In genomic region chr9:72145733-72146132, GRCh38 we compare ENCODE assay signal across 24 cellular contexts. TPM values are rescaled to one million over a fixed set of nuclear protein-coding genes. Genes with fewer than 3 reads are reported as not detected.
DNase-seq lines count a peak whose midpoint lies in the region; ATAC-seq, FAIRE-seq and TF ChIP-seq lines count a peak whose summit lies in the region.
"Had no signal": no experiment of that assay in that cellular context is flagged by ENCODE, and none has a peak within 500 bp of the region (broad histone marks: within the 10 kb centered on the region; RNA-seq: fewer than 3 reads in every experiment).

No MANE protein-coding gene starts in this region.

- RAD21 ChIA-PET in HCT116 (lab: Charles Lee; ENCODE audit: low non-redundant PET in 1 of 2, low total read pairs in 2 of 2, uncharacterized antibody in 2 of 2, unreplicated experiment in 2 of 2): no interaction called here

- H3K36me3 ChIP-seq in HCT116 (ENCODE audit: control insufficient read depth in 1 of 2, insufficient read depth in 2 of 2, low read length in 2 of 2) (no peaks in the 10 kb centered on the region), PC-9 (ENCODE audit: low read depth) (no peaks in the 10 kb centered on the region), kidney (ENCODE audit: control insufficient read depth in 1 of 2, insufficient read depth in 2 of 2, low read length in 2 of 2) (no peaks in the 10 kb centered on the region), smooth muscle cell (ENCODE audit: low read depth) (no peaks in the 10 kb centered on the region), A673 (ENCODE audit: insufficient read depth, low read length, poor library complexity, severe bottlenecking) (no peaks in the 10 kb centered on the region)

- no peaks in the 10 kb centered on the region for H3K27me3 ChIP-seq in HCT116 (ENCODE audit: insufficient read depth, low read length)
- H3K27me3 ChIP-seq in PC-9 (ENCODE audit: insufficient read depth, low read depth): no peaks in the 10 kb centered on the region
- H3K27me3 ChIP-seq in smooth muscle cell (ENCODE audit: low read depth): peaks cover 31% of the 10 kb centered on the region
- H3K27me3 ChIP-seq in A673 (replicated peaks; ENCODE audit: insufficient read depth, low read depth, low read length, poor library complexity): peaks cover 43% of the 10 kb centered on the region

- POLR2A ChIA-PET in HCT116 (lab: Charles Lee) (interaction anchor here (1.5 kb wide), 1 partner anchor 11 kb away, joined by 4 read pairs; no protein-coding TSS in a partner anchor), PC-9 (lab: Charles Lee; ENCODE audit: unreplicated experiment) (interaction anchor here (0.7 kb wide), 1 partner anchor 197 kb away, joined by 3 read pairs; no protein-coding TSS in a partner anchor), A673 (lab: Charles Lee; ENCODE audit: low non-redundant PET) (no interaction called here)
- POLR2A ChIA-PET in activated CD8-positive, alpha-beta T cell treated with anti-CD3 and anti-CD28 coated beads, Interleukin-2, amount 10 ng/mL, durations not matched to agents 7 days and 5 days (lab: Charles Lee): no interaction called here

- no peak for DNase-seq in HCT116 (ENCODE audit: low read depth, low spot score)
- DNase-seq in PC-9: no peak
- DNase-seq in kidney: no peak
- DNase-seq in smooth muscle cell (lab: John Stamatoyannopoulos, UW; ENCODE audit: unreplicated experiment): no peak
- no peak for DNase-seq in A673 (ENCODE audit: low spot score)
- DNase-seq in activated CD8-positive, alpha-beta T cell treated with anti-CD3 and anti-CD28 coated beads, Interleukin-2, amount 10 ng/mL, durations not matched to agents 7 days and 5 days: no peak
- DNase-seq: 8988T; C1 segment of cervical spinal cord; Calu3; CD4-positive, alpha-beta memory T cell; COR-L47; DMS53; DMS79 treated with DMSO at 0.1 percent for 48 hours; GF-D8; H7; HCEC 1CT had no signal

- ATAC-seq in HCT116: no peak
- ATAC-seq in HG02884 (IDR thresholded peaks at IDR 0.05; ENCODE audit: unreplicated experiment): no peak
- ATAC-seq in activated CD8-positive, alpha-beta T cell treated with anti-CD3 and anti-CD28 coated beads, Interleukin-2, amount 10 ng/mL, durations not matched to agents 7 days and 5 days: no peak
- ATAC-seq: A549 had no signal

- CTCF ChIA-PET in HCT116 (lab: Charles Lee): interaction anchor here (1.2 kb wide), 1 partner anchor 107 kb away, joined by 6 read pairs; no protein-coding TSS in a partner anchor
- CTCF ChIA-PET in PC-9 (lab: Charles Lee): no interaction called here
- CTCF ChIA-PET in A673 (lab: Charles Lee): no interaction called here
- CTCF ChIA-PET in activated CD8-positive, alpha-beta T cell treated with anti-CD3 and anti-CD28 coated beads, Interleukin-2, amount 10 ng/mL, durations not matched to agents 7 days and 5 days (lab: Charles Lee): no interaction called here

- H3K79me2 ChIP-seq in HCT116 (ENCODE audit: insufficient read depth, low read length) (peaks cover 20% of the 10 kb centered on the region), PC-9 (ENCODE audit: low read depth) (peaks cover 19% of the 10 kb centered on the region), smooth muscle cell (ENCODE audit: low read depth) (no peaks in the 10 kb centered on the region)

- H3K9me3 Mint-ChIP-seq in activated CD8-positive, alpha-beta T cell treated with anti-CD3 and anti-CD28 coated beads, Interleukin-2, amount 10 ng/mL, durations not matched to agents 7 days and 5 days (ENCODE audit: insufficient read depth): no peaks in the 10 kb centered on the region

- peak overlapping the region; percentile 37 for H3K9ac ChIP-seq in HCT116 (ENCODE audit: low read length)
- no peak overlapping the region for H3K9ac ChIP-seq in kidney (ENCODE audit: low read length in 2 of 2)
- H3K9ac ChIP-seq in smooth muscle cell (ENCODE audit: low read depth): no peak overlapping the region
- H3K9ac ChIP-seq: GM23248 had no signal

- H3K4me2 ChIP-seq in HCT116 (ENCODE audit: low read length) (peak overlapping the region; percentile 77), PC-9 (no peak overlapping the region), smooth muscle cell (no peak overlapping the region)
- H3K4me2 ChIP-seq: A549 had no signal

- no peaks in the 10 kb centered on the region for H3K4me1 Mint-ChIP-seq in activated CD8-positive, alpha-beta T cell treated with anti-CD3 and anti-CD28 coated beads, Interleukin-2, amount 10 ng/mL, durations not matched to agents 7 days and 5 days (ENCODE audit: low read depth)

- H3K36me3 Mint-ChIP-seq in activated CD8-positive, alpha-beta T cell treated with anti-CD3 and anti-CD28 coated beads, Interleukin-2, amount 10 ng/mL, durations not matched to agents 7 days and 5 days (ENCODE audit: low read depth): no peaks in the 10 kb centered on the region
- H3K36me3 Mint-ChIP-seq: CD4-positive, alpha-beta memory T cell had no signal

- H3K27ac Mint-ChIP-seq in activated CD8-positive, alpha-beta T cell treated with anti-CD3 and anti-CD28 coated beads, Interleukin-2, amount 10 ng/mL, durations not matched to agents 7 days and 5 days: no peak overlapping the region
- H3K27ac Mint-ChIP-seq: CD4-positive, alpha-beta memory T cell had no signal

- peaks cover 35 to 71% of the 10 kb centered on the region in 2 experiments for H3K4me1 ChIP-seq in HCT116 (ENCODE audit: control insufficient read depth in 1 of 2, insufficient read depth in 2 of 2, low read length in 2 of 2)
- peaks cover 56% of the 10 kb centered on the region for H3K4me1 ChIP-seq in PC-9 (replicated peaks; ENCODE audit: insufficient read depth)
- H3K4me1 ChIP-seq in kidney (ENCODE audit: control insufficient read depth in 1 of 2, insufficient read depth in 1 of 2, low read depth in 1 of 2, low read length in 2 of 2): no peaks in the 10 kb centered on the region
- peaks cover 3% of the 10 kb centered on the region for H3K4me1 ChIP-seq in smooth muscle cell (ENCODE audit: low read depth)
- no peaks in the 10 kb centered on the region for H3K4me1 ChIP-seq in A673 (ENCODE audit: insufficient read depth, low read length, poor library complexity, severe bottlenecking)

- TF ChIP-seq RAD21 in HCT116 (IDR thresholded peaks at IDR 0.05; ENCODE audit: low read depth): peak; percentile 40

- H4K20me1 ChIP-seq in HCT116 (ENCODE audit: insufficient read depth): no peaks in the 10 kb centered on the region
- no peaks in the 10 kb centered on the region for H4K20me1 ChIP-seq in PC-9 (ENCODE audit: insufficient read depth)
- no peaks in the 10 kb centered on the region for H4K20me1 ChIP-seq in smooth muscle cell (ENCODE audit: low read depth)

- H3K9me2 ChIP-seq in HCT116 (ENCODE audit: insufficient read depth) (no peaks in the 10 kb centered on the region), PC-9 (ENCODE audit: insufficient read depth) (no peaks in the 10 kb centered on the region)

- H3K9me3 ChIP-seq in HCT116 (ENCODE audit: control insufficient read depth in 1 of 2, insufficient read depth in 1 of 2, low read depth in 1 of 2, low read length in 2 of 2) (no peaks in the 10 kb centered on the region), PC-9 (ENCODE audit: insufficient read depth, low read depth) (no peaks in the 10 kb centered on the region), kidney (ENCODE audit: control insufficient read depth in 1 of 2, low read length in 2 of 2) (no peaks in the 10 kb centered on the region), smooth muscle cell (replicated peaks; ENCODE audit: low read depth) (no peaks in the 10 kb centered on the region), A673 (ENCODE audit: low read depth, low read length, poor library complexity, severe bottlenecking) (no peaks in the 10 kb centered on the region)
- H3K9me3 ChIP-seq: A549 had no signal

- BruUV-seq in HCT116 (replicated peaks; lab: Mats Ljungman, UMichigan) (no TSS peak), PC-9 (replicated peaks; lab: Mats Ljungman, UMichigan) (no TSS peak), A673 (replicated peaks; lab: Mats Ljungman, UMichigan) (no TSS peak)

- H3K4me3 Mint-ChIP-seq in activated CD8-positive, alpha-beta T cell treated with anti-CD3 and anti-CD28 coated beads, Interleukin-2, amount 10 ng/mL, durations not matched to agents 7 days and 5 days: no peak overlapping the region

- H2AFZ ChIP-seq in HCT116 (ENCODE audit: low read depth, low read length, poor library complexity, severe bottlenecking) (peak overlapping the region; percentile 49), PC-9 (no peak overlapping the region), smooth muscle cell (ENCODE audit: low read depth) (no peak overlapping the region)
- H2AFZ ChIP-seq: GM23248 had no signal

- H3K27me3 Mint-ChIP-seq in activated CD8-positive, alpha-beta T cell treated with anti-CD3 and anti-CD28 coated beads, Interleukin-2, amount 10 ng/mL, durations not matched to agents 7 days and 5 days (ENCODE audit: low read depth): peaks cover 28% of the 10 kb centered on the region

- H3K27ac ChIP-seq in HCT116 (ENCODE audit: low read depth, low read length): no peak overlapping the region
- peak overlapping the region; percentile 83 for H3K27ac ChIP-seq in PC-9
- H3K27ac ChIP-seq in kidney (ENCODE audit: low read depth in 2 of 2, low read length in 2 of 2): no peak overlapping the region
- peak overlapping the region; percentile 55 for H3K27ac ChIP-seq in smooth muscle cell (ENCODE audit: low read depth)
- no peak overlapping the region for H3K27ac ChIP-seq in A673 (ENCODE audit: low read depth, low read length, poor library complexity, severe bottlenecking)
- H3K27ac ChIP-seq: A549, GM23248 had no signal

- FAIRE-seq in kidney (lab: Jason Lieb, UNC): no peak
- FAIRE-seq: A549, GM12891, GM18507, H1 had no signal

- TF ChIP-seq POLR2A in HCT116 (IDR thresholded peaks at IDR 0.05; ENCODE audit: borderline replicate concordance, extremely low read depth, insufficient read depth, insufficient read length): no peak

- H3F3A ChIP-seq in PC-9 (ENCODE audit: insufficient read depth, low read depth) (peaks cover 28% of the 10 kb centered on the region; the same call in 1 of the 2 replicates), smooth muscle cell (ENCODE audit: low read depth) (no peaks in the 10 kb centered on the region)

- intact Hi-C loops in HCT116 (cut with micrococcal nuclease) (loop anchor here (5.0 kb wide), 1 partner anchor 108 kb away; no protein-coding TSS in a partner anchor), PC-9 (cut with micrococcal nuclease; ENCODE audit: unreplicated experiment) (loop anchor here (5.0 to 10.0 kb wide), 3 partner anchors 429 to 1009 kb away; partner anchors contain the start of gene ANXA1), kidney (cut with DNase I) (no loop called here), A673 (cut with micrococcal nuclease; ENCODE audit: unreplicated experiment) (loop anchor here (2.0 kb wide), 1 partner anchor 31 kb away; no protein-coding TSS in a partner anchor)

- no peak overlapping the region; a peak in 1 of 4 replicates for H3K4me3 ChIP-seq in HCT116 (replicated peaks in 1 of 2; ENCODE audit: low read depth in 1 of 2, low read length in 2 of 2)
- H3K4me3 ChIP-seq in PC-9: no peak overlapping the region
- no peak overlapping the region for H3K4me3 ChIP-seq in kidney (ENCODE audit: low read length in 2 of 2)
- no peak overlapping the region for H3K4me3 ChIP-seq in smooth muscle cell
- no peak overlapping the region for H3K4me3 ChIP-seq in A673 (ENCODE audit: low read depth, low read length, poor library complexity, severe bottlenecking)
- H3K4me3 ChIP-seq: A549, GM23248 had no signal

- TF ChIP-seq CTCF in HCT116 (IDR thresholded peaks at IDR 0.05 in 2 of 3, conservative IDR thresholded peaks at IDR 0.05 in 1 of 3; ENCODE audit: borderline replicate concordance in 1 of 3, insufficient read depth in 1 of 3, low read depth in 2 of 3, low read length in 2 of 3) (peak in 2 of 3 experiments; percentile 17 to 50; a peak in 3 of 6 replicates), PC-9 (conservative IDR thresholded peaks at IDR 0.05) (no peak), kidney (IDR thresholded peaks at IDR 0.05; ENCODE audit: borderline replicate concordance, extremely low read depth, insufficient read depth) (peak; percentile 1), smooth muscle cell (IDR thresholded peaks at IDR 0.05; ENCODE audit: borderline replicate concordance, insufficient read depth, poor library complexity, severe bottlenecking) (no peak), A673 (conservative IDR thresholded peaks at IDR 0.05; ENCODE audit: low read depth, low read length) (no peak)

RNA-seq across cellular contexts. Expression of gene GDA, which starts 3.5 kb away (rescaled TPM):
- total RNA-seq in HCT116 (2021; ENCODE audit: unreplicated experiment) (49.4 TPM), PC-9 (2021) (98.1 and 142 TPM in 2 replicates), kidney (31.4 TPM), smooth muscle cell (6.5 and 10.3 TPM in 2 replicates), A673 (2021) (not detected in 2 replicates)
- polyA plus RNA-seq in HCT116 (2012): 8.2 and 11.8 TPM in 2 replicates
- polyA plus RNA-seq in kidney (ENCODE audit: insufficient read depth, low read depth, low replicate concordance) (88.1 TPM), smooth muscle cell (1.4 and 1.8 TPM in 2 replicates)
- not detected for total RNA-seq in activated CD8-positive, alpha-beta T cell treated with anti-CD3 and anti-CD28 coated beads, Interleukin-2, amount 10 ng/mL, durations not matched to agents 7 days and 5 days
- total RNA-seq: CD4-positive, alpha-beta memory T cell; G401; GM23248 had no signal
- polyA plus RNA-seq: BJ; CD4-positive, alpha-beta memory T cell; GM23248 had no signal

Comparison
In these comparisons a context has a peak if more than half of its experiments do, and no peak if none do; other contexts are left out.
1. H3K27ac ChIP-seq: peak in PC-9 (single experiment) and smooth muscle cell (single experiment); none in HCT116 (single experiment), kidney (0 of 2) and A673 (single experiment).
2. CTCF ChIP-seq: peak in HCT116 (2 of 3) and kidney (single experiment); none in PC-9 (single experiment), smooth muscle cell (single experiment) and A673 (single experiment).
3. POLR2A ChIA-PET loops: an anchor here in HCT116 (1.5 kb wide) and PC-9 (0.7 kb wide); none called in A673 and activated CD8-positive, alpha-beta T cell treated with anti-CD3 and anti-CD28 coated beads, Interleukin-2, amount 10 ng/mL, durations not matched to agents 7 days and 5 days.